ENCODE assay signal across 2 cellular contexts in the genomic region with DNA sequence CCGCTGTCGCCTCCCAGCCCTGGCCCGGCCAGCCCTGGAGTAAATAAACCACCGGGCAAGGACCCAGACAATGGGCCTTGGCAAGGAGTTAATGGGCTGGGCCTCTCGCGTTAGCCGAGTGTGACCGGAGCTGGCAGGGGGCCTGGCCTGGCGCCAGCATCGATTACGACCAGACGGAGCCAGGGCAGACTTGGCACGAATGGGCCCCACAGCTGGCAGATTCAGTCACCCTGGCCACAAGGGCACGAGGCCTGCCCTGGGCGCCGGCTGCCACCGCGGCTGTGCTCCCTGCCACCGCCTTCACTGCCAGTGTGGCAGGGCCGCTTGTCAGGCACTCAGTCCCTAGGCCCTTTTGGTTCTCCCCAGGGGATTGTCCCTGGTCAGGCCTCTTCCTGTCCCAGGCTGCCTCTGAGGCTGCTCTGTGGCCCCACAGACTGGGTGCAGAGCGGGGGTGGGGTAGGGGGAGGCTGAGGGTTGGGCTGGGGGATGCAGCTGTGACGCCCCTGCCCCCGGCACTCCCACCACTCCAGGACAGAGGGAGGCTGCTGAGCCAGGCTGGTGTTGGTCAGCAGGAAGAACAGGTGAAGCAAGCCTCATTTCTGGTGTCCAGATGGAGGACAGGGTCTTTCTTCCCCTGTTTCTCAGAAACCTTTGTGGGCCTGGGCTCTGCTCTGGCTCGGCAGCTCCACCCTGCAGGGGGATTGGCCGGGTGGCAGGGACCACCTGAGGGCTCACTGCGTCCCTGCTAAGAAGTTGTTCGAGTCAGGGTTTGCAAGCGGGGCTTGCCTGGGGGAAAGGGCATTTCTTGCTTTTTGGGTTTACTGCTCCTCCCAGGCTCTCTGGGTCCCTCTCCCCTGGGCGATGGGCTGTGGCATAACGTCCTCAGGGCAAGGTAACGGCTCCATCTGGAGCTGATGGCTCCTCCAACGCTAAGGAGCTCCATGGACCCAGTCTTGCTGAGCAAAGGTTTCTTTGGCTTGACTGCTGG.
A peak's percentile ranks its signal among the peaks of the same experiment; 100 is the strongest.
TF ChIP-seq lines count a peak whose summit lies in the region.

No MANE protein-coding gene starts in this region.

TF ChIP-seq in GM12891, 5 proteins besides CTCF, POLR2A, EP300 and RAD21:
- TF ChIP-seq PAX5 (IDR thresholded peaks at IDR 0.05; ENCODE audit: insufficient read depth, low read length, severe bottlenecking) (peak; percentile 49), POU2F2 (IDR thresholded peaks at IDR 0.05; ENCODE audit: low read depth, low read length) (no peak)
TF ChIP-seq in GM12891: peak in this region for 1.

TF ChIP-seq in K562, 482 proteins besides CTCF, POLR2A, EP300 and RAD21:
- peak; percentile 59 for TF ChIP-seq NFIC (IDR thresholded peaks at IDR 0.05)
- TF ChIP-seq, protein P1, sequence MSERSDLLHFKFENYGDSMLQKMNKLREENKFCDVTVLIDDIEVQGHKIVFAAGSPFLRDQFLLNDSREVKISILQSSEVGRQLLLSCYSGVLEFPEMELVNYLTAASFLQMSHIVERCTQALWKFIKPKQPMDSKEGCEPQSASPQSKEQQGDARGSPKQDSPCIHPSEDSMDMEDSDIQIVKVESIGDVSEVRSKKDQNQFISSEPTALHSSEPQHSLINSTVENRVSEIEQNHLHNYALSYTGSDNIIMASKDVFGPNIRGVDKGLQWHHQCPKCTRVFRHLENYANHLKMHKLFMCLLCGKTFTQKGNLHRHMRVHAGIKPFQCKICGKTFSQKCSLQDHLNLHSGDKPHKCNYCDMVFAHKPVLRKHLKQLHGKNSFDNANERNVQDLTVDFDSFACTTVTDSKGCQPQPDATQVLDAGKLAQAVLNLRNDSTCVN (CRISPR knock-in tag; IDR thresholded peaks at IDR 0.05) = no peak
